Comparison of ENCODE assay signal across 22 cellular contexts in genomic region chr3:30776186-30776815, GRCh38.
"Had no signal": no experiment of that assay in that cellular context is flagged by ENCODE, and none has a peak within 500 bp of the region (broad histone marks: within the 10 kb centered on the region; RNA-seq: fewer than 3 reads in every experiment).

No MANE protein-coding gene starts in this region.

- H3K36me3 ChIP-seq: breast epithelium, colonic mucosa, heart right ventricle, left lung, neutrophil, ovary, prostate gland, upper lobe of left lung had no signal

- DNase-seq: activated CD4-positive, alpha-beta T cell treated with anti-CD3 and anti-CD28 coated beads, Interleukin-2, amount 50 U/mL, for 4 hours; activated CD8-positive, alpha-beta memory T cell treated with anti-CD3 and anti-CD28 coated beads, Interleukin-2, amount 50 U/mL, for 48 hours; activated naive CD4-positive, alpha-beta T cell treated with Interleukin-2 at 50 U/mL for 16 hours; activated naive CD8-positive, alpha-beta T cell treated with anti-CD3 and anti-CD28 coated beads for 36 hours; activated T-cell treated with anti-CD3 and anti-CD28 coated beads, Interleukin-2, amount 50 U/mL, for 4 hours; colonic mucosa; endodermal cell; heart right ventricle; left lung; naive thymus-derived CD8-positive, alpha-beta T cell; ovary; stimulated activated CD4-positive, alpha-beta T cell treated with anti-CD3 and anti-CD28 coated beads, Interleukin-12 subunit alpha, Interleukin-12 subunit beta, amount 100 ng/mL, for 4 hours; stimulated activated CD4-positive, alpha-beta T cell treated with anti-CD3 and anti-CD28 coated beads, Interleukin-4, amount 100 ng/mL, for 4 hours; stimulated activated naive CD8-positive, alpha-beta T cell treated with anti-CD3 and anti-CD28 coated beads, Interleukin-15, Interleukin-2, amounts not matched to agents 100 U/mL and 50 U/mL, for 24 hours; T-cell; upper lobe of left lung had no signal

- H3K4me3 ChIP-seq: breast epithelium, colonic mucosa, heart right ventricle, left lung, ovary, prostate gland, upper lobe of left lung had no signal

- ATAC-seq: activated T-cell treated with anti-CD3 and anti-CD28 coated beads, Interleukin-2, amount 50 U/mL, for 4 hours; heart right ventricle; left lung; naive thymus-derived CD8-positive, alpha-beta T cell; right cardiac atrium; stimulated activated naive CD8-positive, alpha-beta T cell treated with anti-CD3 and anti-CD28 coated beads, Interleukin-15, Interleukin-2, amounts not matched to agents 100 U/mL and 50 U/mL, for 24 hours; T-cell; WTC11 had no signal

- H3K27ac ChIP-seq: breast epithelium, colonic mucosa, epithelial cell of prostate, heart right ventricle, left lung, neutrophil, ovary, prostate gland, upper lobe of left lung had no signal

- H3K9me3 ChIP-seq: breast epithelium, colonic mucosa, left lung, neutrophil, ovary, prostate gland, upper lobe of left lung had no signal

- H3K27me3 ChIP-seq: breast epithelium, colonic mucosa, heart right ventricle, left lung, neutrophil, ovary, upper lobe of left lung had no signal

- H3K4me1 ChIP-seq: breast epithelium, colonic mucosa, heart right ventricle, left lung, prostate gland, upper lobe of left lung had no signal
